Comparison of ENCODE assay signal across 8 cellular contexts in genomic region chr19:40348125-40348913, GRCh38. TPM values are rescaled to one million over a fixed set of nuclear protein-coding genes. Genes with fewer than 3 reads are reported as not detected.
A peak's percentile ranks its signal among the peaks of the same experiment; 100 is the strongest.
DNase-seq lines count a peak whose midpoint lies in the region; ATAC-seq and TF ChIP-seq lines count a peak whose summit lies in the region.

Gene C19orf47, minus strand, starts transcription at chr19:40348397. Its CDS starts 6,540 bp downstream, at chr19:40341857.
Gene PLD3, plus strand, starts transcription at chr19:40348695. Its CDS starts 17,789 bp downstream, at chr19:40366484.

- H3K4me3 ChIP-seq in left lung, result peak within 1 kb of the TSS; percentile 55 to 80

- DNase-seq in C1 segment of cervical spinal cord (lab: John Stamatoyannopoulos, UW) (peak; percentile 86 to 100 (median 99)), NCI-H748 treated with DMSO at 0.1 percent for 48 hours (lab: John Stamatoyannopoulos, UW) (peak; percentile 98), left lung (peak; percentile 100)
- peak; percentile 94 to 99 for DNase-seq in activated CD4-positive, alpha-beta T cell treated with anti-CD3 and anti-CD28 coated beads, Interleukin-2, amount 50 U/mL, for 24 hours (ENCODE audit: low read depth in 1 of 2, low spot score in 1 of 2)
- DNase-seq in stimulated activated CD4-positive, alpha-beta T cell treated with anti-CD3 and anti-CD28 coated beads, Interleukin-2, amount 100 ng/mL, for 48 hours, result peak; percentile 96

- peaks cover 47% of the 10 kb centered on the region for H3K4me1 Mint-ChIP-seq in dendritic cell treated with granulocyte-macrophage colony-stimulating factor and Interleukin-4, amounts not matched to agents 40 ng/mL and 50 ng/mL, for 4 days (ENCODE audit: low read depth)

- peak within 1 kb of the TSS; percentile 39 to 83 for H3K27ac ChIP-seq in left lung

- ATAC-seq in GM19372 (IDR thresholded peaks at IDR 0.05; ENCODE audit: low read depth, unreplicated experiment) (peak; percentile 94), HG03558 (IDR thresholded peaks at IDR 0.05; ENCODE audit: extremely low read depth, unreplicated experiment) (peak; percentile 78), left lung (peak; percentile 97)

- peak in 1 of 2 donors; percentile 22 for TF ChIP-seq CTCF in left lung (IDR thresholded peaks at IDR 0.05)

- intact Hi-C loops in dendritic cell treated with granulocyte-macrophage colony-stimulating factor and Interleukin-4, amounts not matched to agents 40 ng/mL and 50 ng/mL, for 4 days (cut with micrococcal nuclease), result loop anchor here (10.0 kb wide), 1 partner anchor 56 kb away; no protein-coding TSS in a partner anchor
- intact Hi-C loops in left lung (cut with DNase I), result no loop called here

- H3K27me3 ChIP-seq in left lung, result no peaks in the 10 kb centered on the region

- no peaks in the 10 kb centered on the region for H3K27me3 Mint-ChIP-seq in dendritic cell treated with granulocyte-macrophage colony-stimulating factor and Interleukin-4, amounts not matched to agents 40 ng/mL and 50 ng/mL, for 4 days

- peaks cover 33% of the 10 kb centered on the region for H3K36me3 Mint-ChIP-seq in dendritic cell treated with granulocyte-macrophage colony-stimulating factor and Interleukin-4, amounts not matched to agents 40 ng/mL and 50 ng/mL, for 4 days (ENCODE audit: low read depth)

- H3K4me1 ChIP-seq in left lung, result peaks cover 0 to 21% of the 10 kb centered on the region in 2 donors

- H3K4me3 Mint-ChIP-seq in dendritic cell treated with granulocyte-macrophage colony-stimulating factor and Interleukin-4, amounts not matched to agents 40 ng/mL and 50 ng/mL, for 4 days, result peak within 1 kb of the TSS; percentile 89

- H3K36me3 ChIP-seq in left lung, result peaks cover 0 to 1% of the 10 kb centered on the region in 2 donors

- no peaks in the 10 kb centered on the region for H3K9me3 Mint-ChIP-seq in dendritic cell treated with granulocyte-macrophage colony-stimulating factor and Interleukin-4, amounts not matched to agents 40 ng/mL and 50 ng/mL, for 4 days

- H3K9me3 ChIP-seq in left lung, result no peaks in the 10 kb centered on the region

- peak within 1 kb of the TSS; percentile 87 for H3K27ac Mint-ChIP-seq in dendritic cell treated with granulocyte-macrophage colony-stimulating factor and Interleukin-4, amounts not matched to agents 40 ng/mL and 50 ng/mL, for 4 days

RNA-seq across cellular contexts. Expression of gene C19orf47, which starts in this region (rescaled TPM):
- total RNA-seq in left lung, result 10 to 100 TPM; 18.3 to 19.0 TPM

RNA-seq across cellular contexts. Expression of gene PLD3, which starts in this region (rescaled TPM):
- 100 to 1,000 TPM; 315 to 604 TPM for total RNA-seq in left lung

Comparison
In these comparisons a context has a peak if more than half of its experiments do, and no peak if none do; other contexts are left out.
1. Peak in every context shown above with its lines: DNase-seq, ATAC-seq, H3K4me3 ChIP-seq and H3K27ac ChIP-seq.